3 cellular contexts compared by ENCODE assay signal in genomic region chr6:35771343-35771627, GRCh38.
TF ChIP-seq lines count a peak whose summit lies in the region.

No MANE protein-coding gene starts in this region.

TF ChIP-seq in A549, 52 proteins besides CTCF, POLR2A, EP300 and RAD21:
- no peak for TF ChIP-seq NFE2L2 (conservative IDR thresholded peaks at IDR 0.05; ENCODE audit: low read length)
- no peak for TF ChIP-seq HOXA7 (CRISPR knock-in tag; IDR thresholded peaks at IDR 0.05)
- TF ChIP-seq TFCP2L1 (CRISPR knock-in tag; IDR thresholded peaks at IDR 0.05): no peak
- TF ChIP-seq BHLHE40 (IDR thresholded peaks at IDR 0.05; ENCODE audit: low read depth, low read length): no peak
- TF ChIP-seq TP53 (CRISPR knock-in tag; IDR thresholded peaks at IDR 0.05): no peak
- no peak for TF ChIP-seq KDM5A (IDR thresholded peaks at IDR 0.05)
- no peak for TF ChIP-seq CHD2 (IDR thresholded peaks at IDR 0.05; ENCODE audit: low read length, partially characterized antibody)
- TF ChIP-seq ZC3H11A (IDR thresholded peaks at IDR 0.05): no peak
- no peak for TF ChIP-seq FOSB (CRISPR knock-in tag; IDR thresholded peaks at IDR 0.05)
- TF ChIP-seq, protein P1, sequence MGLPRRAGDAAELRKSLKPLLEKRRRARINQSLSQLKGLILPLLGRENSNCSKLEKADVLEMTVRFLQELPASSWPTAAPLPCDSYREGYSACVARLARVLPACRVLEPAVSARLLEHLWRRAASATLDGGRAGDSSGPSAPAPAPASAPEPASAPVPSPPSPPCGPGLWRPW (IDR thresholded peaks at IDR 0.05): no peak
- no peak for TF ChIP-seq HOXB5 (CRISPR knock-in tag; IDR thresholded peaks at IDR 0.05)
- no peak for TF ChIP-seq ZSCAN20 (CRISPR knock-in tag; IDR thresholded peaks at IDR 0.05)
- no peak for TF ChIP-seq JUNB (IDR thresholded peaks at IDR 0.05)
- no peak for TF ChIP-seq RFX5 (IDR thresholded peaks at IDR 0.05)
- TF ChIP-seq BCL3 (IDR thresholded peaks at IDR 0.05): no peak
- TF ChIP-seq CBX8 (IDR thresholded peaks at IDR 0.05): no peak
- no peak for TF ChIP-seq SREBF2 (IDR thresholded peaks at IDR 0.05)

TF ChIP-seq in GM23338, 12 proteins besides CTCF, POLR2A, EP300 and RAD21:
- TF ChIP-seq EZH2phosphoT487 (IDR thresholded peaks at IDR 0.05; ENCODE audit: unreplicated experiment) (no peak), STAT1 (IDR thresholded peaks at IDR 0.05; ENCODE audit: unreplicated experiment) (no peak), ZNF462 (CRISPR knock-in tag; IDR thresholded peaks at IDR 0.05) (no peak), JUNB (IDR thresholded peaks at IDR 0.05; ENCODE audit: unreplicated experiment) (no peak)

TF ChIP-seq in GM12878, 131 proteins besides CTCF, POLR2A, EP300 and RAD21:
- TF ChIP-seq ZZZ3 (IDR thresholded peaks at IDR 0.05; ENCODE audit: control insufficient read depth, insufficient read length, low read depth) (no peak), IKZF2 (IDR thresholded peaks at IDR 0.05) (no peak), RBBP5 (conservative IDR thresholded peaks at IDR 0.05) (no peak), ESRRA (IDR thresholded peaks at IDR 0.05; ENCODE audit: low read length) (no peak), ZNF207 (IDR thresholded peaks at IDR 0.05; ENCODE audit: borderline replicate concordance) (no peak), CBX3 (IDR thresholded peaks at IDR 0.05; ENCODE audit: borderline replicate concordance, low read depth) (no peak), RCOR1 (conservative IDR thresholded peaks at IDR 0.05; ENCODE audit: low read depth, low read length) (no peak), FOXM1 (IDR thresholded peaks at IDR 0.05; ENCODE audit: low read depth, low read length) (no peak)
